ENCODE assay signal across 1 cellular context in the genomic region with DNA sequence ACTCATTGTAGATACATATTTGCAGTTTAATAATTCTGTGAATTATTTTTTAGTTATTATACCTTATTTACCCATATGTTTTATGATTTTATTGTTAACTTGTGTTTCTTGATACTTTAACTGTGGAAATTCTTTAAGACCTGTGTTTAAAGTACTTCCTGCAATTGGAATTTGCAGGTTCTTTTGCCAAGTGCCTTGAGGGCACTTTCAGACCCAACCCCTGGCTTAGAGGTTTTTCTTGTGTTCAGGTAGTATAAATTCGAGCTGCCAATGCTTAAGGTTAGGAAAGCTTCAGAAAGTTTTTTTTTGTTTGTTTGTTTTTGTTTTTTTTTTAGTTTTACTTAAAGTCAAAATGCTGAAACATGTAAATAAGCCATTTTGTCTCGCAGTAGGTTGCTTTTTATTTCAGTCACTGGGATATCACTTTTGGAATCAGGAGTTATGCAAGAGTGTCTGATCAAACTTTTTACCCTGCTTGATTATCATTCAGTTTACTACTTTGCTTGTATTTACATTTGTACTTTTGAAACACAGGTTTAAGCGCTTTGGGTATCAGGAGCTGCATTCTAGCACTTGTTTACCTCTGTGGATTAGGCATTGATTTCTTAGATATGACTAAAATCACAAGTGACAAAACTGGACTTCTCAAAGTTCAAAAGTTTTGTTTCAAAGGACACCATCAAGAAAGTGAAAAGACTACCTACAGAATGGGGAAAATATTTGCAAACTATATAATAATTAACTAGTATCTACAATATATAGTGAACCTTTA.
TF ChIP-seq lines count a peak whose summit lies in the region.

No MANE protein-coding gene starts in this region.

TF ChIP-seq in HepG2, 621 proteins besides CTCF, POLR2A, EP300 and RAD21 (continued from another document and continues in another):
- TF ChIP-seq IKZF5 (CRISPR knock-in tag; IDR thresholded peaks at IDR 0.05) (peak; percentile 51; the same call in 1 of the 2 replicates), ARNTL (CRISPR knock-in tag; IDR thresholded peaks at IDR 0.05) (peak; percentile 52; the same call in 1 of the 2 replicates), GTF2F1 (IDR thresholded peaks at IDR 0.05; ENCODE audit: low read length) (no peak), HMG20B (CRISPR knock-in tag; conservative IDR thresholded peaks at IDR 0.05) (no peak; the same call in 1 of the 2 replicates), ZNF407 (CRISPR knock-in tag; IDR thresholded peaks at IDR 0.05; ENCODE audit: not compliant biosample characterization) (no peak), PAXIP1 (CRISPR knock-in tag; conservative IDR thresholded peaks at IDR 0.05) (peak; percentile 99), KLF6 (CRISPR knock-in tag; IDR thresholded peaks at IDR 0.05) (0 out of 2 replicates have a peak, but pooled peaks have one; percentile 38), DNMT3B (CRISPR knock-in tag; conservative IDR thresholded peaks at IDR 0.05) (0 out of 2 replicates have a peak, but pooled peaks have one; percentile 38), IKZF1 (IDR thresholded peaks at IDR 0.05) (no peak), MAFF (IDR thresholded peaks at IDR 0.05; ENCODE audit: low read depth, low read length) (no peak), MYPOP (CRISPR knock-in tag; IDR thresholded peaks at IDR 0.05) (peak; percentile 27; the same call in 1 of the 2 replicates), CBFB (CRISPR knock-in tag; IDR thresholded peaks at IDR 0.05) (no peak), ZBTB40 (IDR thresholded peaks at IDR 0.05) (no peak), ZBTB40 (CRISPR knock-in tag; IDR thresholded peaks at IDR 0.05) (no peak; the same call in 1 of the 2 replicates), IRF2 (CRISPR knock-in tag; IDR thresholded peaks at IDR 0.05) (0 out of 2 replicates have a peak, but pooled peaks have one; percentile 23), ZNF780A (CRISPR knock-in tag; IDR thresholded peaks at IDR 0.05) (no peak), MAX (IDR thresholded peaks at IDR 0.05) (no peak), PTBP1 (IDR thresholded peaks at IDR 0.05; ENCODE audit: low read depth, low read length, poor library complexity, severe bottlenecking) (no peak), POLR2AphosphoS5 (IDR thresholded peaks at IDR 0.05; ENCODE audit: low read depth, low read length) (no peak), ZNF256 (CRISPR knock-in tag; conservative IDR thresholded peaks at IDR 0.05) (no peak), HDAC1 (CRISPR knock-in tag; IDR thresholded peaks at IDR 0.05) (peak; percentile 63), NFKB2 (CRISPR knock-in tag; IDR thresholded peaks at IDR 0.05; ENCODE audit: borderline replicate concordance) (no peak), RBM22 (optimal IDR thresholded peaks at IDR 0.05; ENCODE audit: low read length) (no peak), HNRNPL (IDR thresholded peaks at IDR 0.05; ENCODE audit: low read depth, low read length) (no peak), ZNF24 (IDR thresholded peaks at IDR 0.05) (no peak)
- TF ChIP-seq, protein P1, sequence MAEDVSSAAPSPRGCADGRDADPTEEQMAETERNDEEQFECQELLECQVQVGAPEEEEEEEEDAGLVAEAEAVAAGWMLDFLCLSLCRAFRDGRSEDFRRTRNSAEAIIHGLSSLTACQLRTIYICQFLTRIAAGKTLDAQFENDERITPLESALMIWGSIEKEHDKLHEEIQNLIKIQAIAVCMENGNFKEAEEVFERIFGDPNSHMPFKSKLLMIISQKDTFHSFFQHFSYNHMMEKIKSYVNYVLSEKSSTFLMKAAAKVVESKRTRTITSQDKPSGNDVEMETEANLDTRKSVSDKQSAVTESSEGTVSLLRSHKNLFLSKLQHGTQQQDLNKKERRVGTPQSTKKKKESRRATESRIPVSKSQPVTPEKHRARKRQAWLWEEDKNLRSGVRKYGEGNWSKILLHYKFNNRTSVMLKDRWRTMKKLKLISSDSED (CRISPR knock-in tag; IDR thresholded peaks at IDR 0.05), result no peak
